Comparison of ENCODE assay signal across 23 cellular contexts in the genomic region with DNA sequence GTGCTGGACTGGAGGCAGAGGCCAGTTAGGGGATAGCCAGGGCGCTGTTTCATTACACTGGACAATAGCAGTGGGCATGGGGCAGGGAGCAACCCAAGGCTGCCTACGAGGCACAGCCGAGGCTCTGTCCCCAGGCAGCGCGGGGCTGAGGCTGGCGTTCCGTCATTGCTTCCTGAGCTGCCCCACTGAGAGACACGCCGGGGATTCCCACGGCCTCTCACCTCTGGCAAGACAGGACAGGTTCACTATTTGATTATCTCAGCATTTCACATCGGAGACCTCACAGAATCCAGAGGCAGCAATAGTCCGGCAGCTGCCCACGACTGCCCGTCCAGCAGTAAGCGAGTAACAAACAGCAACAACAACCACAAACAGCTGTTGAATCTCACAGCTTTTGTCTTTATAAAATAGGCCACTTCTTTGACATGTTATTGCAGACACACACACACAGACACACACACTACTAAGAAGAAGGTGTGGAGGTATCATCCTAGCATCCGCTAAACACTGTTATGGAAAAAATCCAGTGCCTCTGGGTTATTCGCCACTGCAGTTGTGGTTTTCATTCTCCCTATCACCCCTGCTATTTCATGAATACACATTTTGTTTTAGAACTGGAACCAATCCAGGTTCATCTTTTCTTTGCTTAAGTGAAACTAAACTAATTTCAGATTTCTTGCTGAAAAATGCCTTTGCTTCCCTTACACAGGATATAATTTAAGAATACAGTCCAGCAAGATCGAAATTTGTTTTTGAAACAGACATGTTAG. TPM values are rescaled to one million over a fixed set of nuclear protein-coding genes. Genes with fewer than 3 reads are reported as not detected.
A peak's percentile ranks its signal among the peaks of the same experiment; 100 is the strongest.
DNase-seq lines count a peak whose midpoint lies in the region; ATAC-seq and TF ChIP-seq lines count a peak whose summit lies in the region.
"Had no signal": no experiment of that assay in that cellular context is flagged by ENCODE, and none has a peak within 500 bp of the region (broad histone marks: within the 10 kb centered on the region; RNA-seq: fewer than 3 reads in every experiment).

No MANE protein-coding gene starts in this region.

- H3F3A ChIP-seq in PC-3 (ENCODE audit: low read length, unreplicated experiment), result no peaks in the 10 kb centered on the region

- peaks cover 0 to 27% (median 0%) of the 10 kb centered on the region in 4 donors for H3K27me3 ChIP-seq in esophagus muscularis mucosa
- peaks cover 0 to 2% of the 10 kb centered on the region in 2 donors for H3K27me3 ChIP-seq in aorta (ENCODE audit: control insufficient read depth in 1 of 2, insufficient read depth in 2 of 2, low read length in 1 of 2)
- H3K27me3 ChIP-seq in PC-3 (ENCODE audit: low read length), result peaks cover 18% of the 10 kb centered on the region; the same call in 1 of the 2 replicates
- H3K27me3 ChIP-seq: upper lobe of left lung had no signal

- CTCF ChIA-PET in PC-3 (lab: Charles Lee), result no interaction called here

- no peaks in the 10 kb centered on the region for H3K27me3 Mint-ChIP-seq in mesothelial cell of epicardium (ENCODE audit: low read depth)

- H3K4me2 ChIP-seq in PC-3 (ENCODE audit: low read length), result no peak overlapping the region

- DNase-seq in cardiac septum (ENCODE audit: low spot score), result peak; percentile 31
- DNase-seq in Right ventricle myocardium superior, result no peak
- DNase-seq in esophagus muscularis mucosa (ENCODE audit: extremely low spot score), result peak; percentile 55
- no peak for DNase-seq in mesothelial cell of epicardium (ENCODE audit: low spot score in 2 of 2, unreplicated experiment in 2 of 2)
- DNase-seq in aorta, result no peak
- DNase-seq in cerebellum (ENCODE audit: low spot score), result no peak
- DNase-seq in PC-3, result no peak
- DNase-seq in C1 segment of cervical spinal cord (lab: John Stamatoyannopoulos, UW), result no peak
- DNase-seq: activated CD8-positive, alpha-beta T cell treated with anti-CD3 and anti-CD28 coated beads, Interleukin-2, amount 10 ng/mL, durations not matched to agents 7 days and 5 days; activated naive CD8-positive, alpha-beta T cell treated with anti-CD3 and anti-CD28 coated beads for 36 hours; activated T-cell treated with anti-CD3 and anti-CD28 coated beads, Interleukin-2, amount 50 U/mL, for 72 hours; central memory CD4-positive, alpha-beta T cell; endodermal cell; gastrocnemius medialis; GDM1; left ventricle myocardium superior; natural killer cell; NCI-H748 treated with DMSO at 0.1 percent for 48 hours had no signal

- TF ChIP-seq CTCF in esophagus muscularis mucosa (IDR thresholded peaks at IDR 0.05) (no peak), mesothelial cell of epicardium (IDR thresholded peaks at IDR 0.05; ENCODE audit: unreplicated experiment) (no peak), PC-3 (conservative IDR thresholded peaks at IDR 0.05; ENCODE audit: low read depth, low read length) (no peak)

- no peak overlapping the region for H3K9ac ChIP-seq in PC-3 (ENCODE audit: low read length)

- peak overlapping the region; percentile 15 for H3K27ac Mint-ChIP-seq in mesothelial cell of epicardium
- H3K27ac Mint-ChIP-seq: activated CD8-positive, alpha-beta T cell treated with anti-CD3 and anti-CD28 coated beads, Interleukin-2, amount 10 ng/mL, durations not matched to agents 7 days and 5 days; activated naive CD8-positive, alpha-beta T cell treated with anti-CD3 and anti-CD28 coated beads for 36 hours; activated T-cell treated with anti-CD3 and anti-CD28 coated beads, Interleukin-2, amount 50 U/mL, for 72 hours; endodermal cell; natural killer cell; T-helper 1 cell treated with Interleukin-12 subunit alpha and Interleukin-12 subunit beta and Interleukin-4 antibody, amounts not matched to agents 30 μg/mL and 1 μg/mL, for 36 hours had no signal

- intact Hi-C loops in cardiac septum (cut with DNase I) (no loop called here), Right ventricle myocardium superior (cut with DNase I) (no loop called here), esophagus muscularis mucosa (cut with DNase I) (no loop called here), aorta (cut with DNase I) (no loop called here), PC-3 (cut with micrococcal nuclease) (no loop called here)

- TF ChIP-seq POLR2A in esophagus muscularis mucosa (IDR thresholded peaks at IDR 0.05; ENCODE audit: low read depth), result no peak

- H3K79me2 ChIP-seq in PC-3 (ENCODE audit: low read length), result no peaks in the 10 kb centered on the region

- H3K4me1 Mint-ChIP-seq in mesothelial cell of epicardium, result peaks cover 19% of the 10 kb centered on the region
- H3K4me1 Mint-ChIP-seq: activated naive CD8-positive, alpha-beta T cell treated with anti-CD3 and anti-CD28 coated beads for 36 hours; endodermal cell; natural killer cell had no signal

- WGBS in esophagus muscularis mucosa, result 77% methylated on average over 8 of the region's 18 CpGs
- WGBS in aorta, 2 donors, result 86 to 90% methylated on average over 18 of the region's 18 CpGs

- H3K4me1 ChIP-seq in esophagus muscularis mucosa (no peaks in the 10 kb centered on the region), aorta (ENCODE audit: control insufficient read depth in 1 of 2, insufficient read depth in 2 of 2, low read length in 2 of 2) (no peaks in the 10 kb centered on the region), PC-3 (ENCODE audit: insufficient read depth, low read length) (no peaks in the 10 kb centered on the region)
- H3K4me1 ChIP-seq: gastrocnemius medialis, upper lobe of left lung had no signal

- H3K36me3 Mint-ChIP-seq in mesothelial cell of epicardium, result no peaks in the 10 kb centered on the region
- H3K36me3 Mint-ChIP-seq: activated naive CD8-positive, alpha-beta T cell treated with anti-CD3 and anti-CD28 coated beads for 36 hours had no signal

- H3K4me3 ChIP-seq in esophagus muscularis mucosa (no peak overlapping the region), aorta (ENCODE audit: low read length in 2 of 2) (no peak overlapping the region), PC-3 (ENCODE audit: low read length) (no peak overlapping the region)
- H3K4me3 ChIP-seq: gastrocnemius medialis, prostate gland, upper lobe of left lung had no signal

- peaks cover 15% of the 10 kb centered on the region for H3K9me3 Mint-ChIP-seq in mesothelial cell of epicardium

- H3K9me3 ChIP-seq in esophagus muscularis mucosa (peaks cover 0 to 7% (median 7%) of the 10 kb centered on the region in 4 donors), aorta (ENCODE audit: control insufficient read depth, low read length) (peaks cover 3% of the 10 kb centered on the region), PC-3 (ENCODE audit: low read length) (no peaks in the 10 kb centered on the region)
- H3K9me3 ChIP-seq: gastrocnemius medialis, prostate gland had no signal

- no peak overlapping the region for H3K4me3 Mint-ChIP-seq in mesothelial cell of epicardium
- H3K4me3 Mint-ChIP-seq: activated CD8-positive, alpha-beta T cell treated with anti-CD3 and anti-CD28 coated beads, Interleukin-2, amount 10 ng/mL, durations not matched to agents 7 days and 5 days; activated naive CD8-positive, alpha-beta T cell treated with anti-CD3 and anti-CD28 coated beads for 36 hours; activated T-cell treated with anti-CD3 and anti-CD28 coated beads, Interleukin-2, amount 50 U/mL, for 72 hours; endodermal cell; natural killer cell; T-helper 1 cell treated with Interleukin-12 subunit alpha and Interleukin-12 subunit beta and Interleukin-4 antibody, amounts not matched to agents 30 μg/mL and 1 μg/mL, for 36 hours had no signal

- BruUV-seq in PC-3 (replicated peaks; lab: Mats Ljungman, UMichigan), result no TSS peak

- no peak overlapping the region for H2AFZ ChIP-seq in PC-3 (ENCODE audit: low read length)

- no peak for TF ChIP-seq EP300 in esophagus muscularis mucosa (IDR thresholded peaks at IDR 0.05)

- H3K27ac ChIP-seq in esophagus muscularis mucosa (replicated peaks in 1 of 4), result no peak overlapping the region
- H3K27ac ChIP-seq in aorta (ENCODE audit: low read depth in 1 of 2, low read length in 2 of 2), result no peak overlapping the region
- no peak overlapping the region for H3K27ac ChIP-seq in PC-3 (ENCODE audit: low read length)
- H3K27ac ChIP-seq: 22Rv1, gastrocnemius medialis had no signal

- ATAC-seq in Right ventricle myocardium superior (ENCODE audit: poor library complexity) (no peak), aorta (ENCODE audit: low FRiP score) (peak; percentile 24), PC-3 (no peak)
- ATAC-seq: activated CD8-positive, alpha-beta T cell treated with anti-CD3 and anti-CD28 coated beads, Interleukin-2, amount 10 ng/mL, durations not matched to agents 7 days and 5 days; activated T-cell treated with anti-CD3 and anti-CD28 coated beads, Interleukin-2, amount 50 U/mL, for 72 hours; gastrocnemius medialis; left ventricle myocardium superior; natural killer cell had no signal

- H3K36me3 ChIP-seq in esophagus muscularis mucosa (no peaks in the 10 kb centered on the region), aorta (ENCODE audit: control insufficient read depth in 1 of 2, insufficient read depth in 2 of 2, low read length in 1 of 2) (no peaks in the 10 kb centered on the region), PC-3 (ENCODE audit: low read depth, low read length) (no peaks in the 10 kb centered on the region)
- H3K36me3 ChIP-seq: gastrocnemius medialis, prostate gland, upper lobe of left lung had no signal

- H4K20me1 ChIP-seq in PC-3 (ENCODE audit: low read length), result no peaks in the 10 kb centered on the region

- POLR2A ChIA-PET in PC-3 (lab: Charles Lee; ENCODE audit: unreplicated experiment), result no interaction called here

- H3K9me2 ChIP-seq in PC-3 (replicated peaks; ENCODE audit: low read length), result no peaks in the 10 kb centered on the region

RNA-seq across cellular contexts. Expression of gene KIF25, which starts 19.5 kb away (rescaled TPM):
- total RNA-seq in cardiac septum, result 0.24 TPM
- total RNA-seq in Right ventricle myocardium superior, result 0.35 TPM
- under 1 TPM in 1 of 4 donors, not detected in 3; 0.17 TPM for total RNA-seq in esophagus muscularis mucosa
- total RNA-seq in mesothelial cell of epicardium, result 0.47 to 1.6 TPM (median 0.95 TPM) in 3 replicates
- total RNA-seq in aorta, result under 1 TPM in 1 of 2 donors, not detected in 1; 0.72 TPM
- polyA plus RNA-seq in aorta, result under 1 TPM in 1 of 2 donors, not detected in 1; 0.79 TPM
- total RNA-seq in cerebellum, result 0.64 TPM
- not detected in 2 replicates for total RNA-seq in PC-3 (2014; rRNA removed)
- total RNA-seq: activated CD8-positive, alpha-beta T cell treated with anti-CD3 and anti-CD28 coated beads, Interleukin-2, amount 10 ng/mL, durations not matched to agents 7 days and 5 days; activated naive CD8-positive, alpha-beta T cell treated with anti-CD3 and anti-CD28 coated beads for 36 hours; left ventricle myocardium superior; natural killer cell had no signal
- polyA plus RNA-seq: BJ had no signal

Comparison
In these comparisons a context has a peak if more than half of its experiments do, and no peak if none do; other contexts are left out.
1. DNase-seq: peak in cardiac septum (single experiment) and esophagus muscularis mucosa (single experiment); none in Right ventricle myocardium superior (single experiment), mesothelial cell of epicardium (0 of 2), aorta (0 of 2), cerebellum (single experiment), PC-3 (single experiment) and C1 segment of cervical spinal cord (0 of 14).